2 cellular contexts compared by ENCODE assay signal in the genomic region with DNA sequence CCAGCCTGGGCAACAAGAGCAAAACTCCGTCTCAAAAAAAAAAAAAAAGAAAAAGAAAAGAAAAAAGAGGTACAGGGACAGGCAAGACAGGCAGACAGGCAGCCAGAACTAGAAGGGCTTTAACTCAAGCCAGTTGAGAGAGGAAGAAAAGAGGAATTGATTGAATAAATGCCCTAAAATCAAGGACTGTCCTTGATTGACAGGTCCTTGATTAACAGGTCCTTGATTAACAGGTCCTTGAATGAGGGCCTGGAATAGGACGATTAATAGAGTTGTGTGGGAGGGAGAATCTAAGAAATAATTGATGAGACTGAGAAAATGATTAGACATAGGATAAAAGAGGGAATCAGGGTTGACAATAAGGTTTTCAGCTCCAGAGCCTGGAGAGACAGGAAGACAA.
TF ChIP-seq lines count a peak whose summit lies in the region.

No MANE protein-coding gene starts in this region.

TF ChIP-seq in HEK293T, 16 proteins besides CTCF, POLR2A, EP300 and RAD21:
- TF ChIP-seq, protein P1, sequence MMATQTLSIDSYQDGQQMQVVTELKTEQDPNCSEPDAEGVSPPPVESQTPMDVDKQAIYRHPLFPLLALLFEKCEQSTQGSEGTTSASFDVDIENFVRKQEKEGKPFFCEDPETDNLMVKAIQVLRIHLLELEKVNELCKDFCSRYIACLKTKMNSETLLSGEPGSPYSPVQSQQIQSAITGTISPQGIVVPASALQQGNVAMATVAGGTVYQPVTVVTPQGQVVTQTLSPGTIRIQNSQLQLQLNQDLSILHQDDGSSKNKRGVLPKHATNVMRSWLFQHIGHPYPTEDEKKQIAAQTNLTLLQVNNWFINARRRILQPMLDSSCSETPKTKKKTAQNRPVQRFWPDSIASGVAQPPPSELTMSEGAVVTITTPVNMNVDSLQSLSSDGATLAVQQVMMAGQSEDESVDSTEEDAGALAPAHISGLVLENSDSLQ (IDR thresholded peaks at IDR 0.05) = peak; percentile 79
- no peak for TF ChIP-seq ZNF384 (IDR thresholded peaks at IDR 0.05)

TF ChIP-seq in GM12878, 131 proteins besides CTCF, POLR2A, EP300 and RAD21:
- TF ChIP-seq HDAC6 (IDR thresholded peaks at IDR 0.05; ENCODE audit: unreplicated experiment) (no peak), TBL1XR1 (IDR thresholded peaks at IDR 0.05; ENCODE audit: low read depth, low read length) (no peak), CREM (IDR thresholded peaks at IDR 0.05; ENCODE audit: low read depth) (no peak), CHD4 (IDR thresholded peaks at IDR 0.05) (no peak), TAF1 (IDR thresholded peaks at IDR 0.05; ENCODE audit: borderline replicate concordance, low read depth, low read length) (no peak), ZNF274 (IDR thresholded peaks at IDR 0.05; ENCODE audit: insufficient read depth, insufficient read length) (no peak), POLR2AphosphoS2 (IDR thresholded peaks at IDR 0.05; ENCODE audit: low read depth, low read length) (no peak)
- TF ChIP-seq, protein P1 (IDR thresholded peaks at IDR 0.05) = peak; percentile 31; the same call in 1 of the 2 replicates
